In genomic region chr11:70397336-70397982, GRCh38 we compare ENCODE assay signal across 2 cellular contexts.
TF ChIP-seq lines count a peak whose summit lies in the region.

No MANE protein-coding gene starts in this region.

TF ChIP-seq in K562, 482 proteins besides CTCF, POLR2A, EP300 and RAD21 (continued from another document and continues in another):
- TF ChIP-seq CHD1 (IDR thresholded peaks at IDR 0.05; ENCODE audit: low read length) (no peak), ZFX (CRISPR knock-in tag; IDR thresholded peaks at IDR 0.05) (peak; percentile 69), ARID1B (IDR thresholded peaks at IDR 0.05) (0 out of 2 replicates have a peak, but pooled peaks have one; percentile 28), ATF7 (IDR thresholded peaks at IDR 0.05) (peak; percentile 7; the same call in 1 of the 2 replicates), SMARCE1 (IDR thresholded peaks at IDR 0.05) (0 out of 2 replicates have a peak, but pooled peaks have one; percentile 10), TAF1 (IDR thresholded peaks at IDR 0.05; ENCODE audit: control insufficient read depth, extremely low read depth, insufficient read depth, low read length, severe bottlenecking) (peak; percentile 51), SPI1 (IDR thresholded peaks at IDR 0.05; ENCODE audit: borderline replicate concordance, low read depth, low read length) (peak; percentile 28; the same call in 1 of the 2 replicates), CBX3 (IDR thresholded peaks at IDR 0.05; ENCODE audit: borderline replicate concordance in 1 of 2, low read length in 2 of 2) (peak in 1 of 2 experiments; percentile 33; a peak in 1 of 3 replicates), ETV1 (tag; conservative IDR thresholded peaks at IDR 0.05; ENCODE audit: low read depth) (peak; percentile 44), NR2C2 (CRISPR knock-in tag; IDR thresholded peaks at IDR 0.05) (no peak), NR2C2 (tag; IDR thresholded peaks at IDR 0.05) (no peak), UBTF (IDR thresholded peaks at IDR 0.05; ENCODE audit: borderline replicate concordance in 1 of 2, low read depth in 2 of 2, low read length in 2 of 2) (peak in 1 of 2 experiments; percentile 79; a peak in 2 of 4 replicates), SAP30 (IDR thresholded peaks at IDR 0.05; ENCODE audit: borderline replicate concordance, insufficient read depth, low read depth, low read length, poor library complexity, severe bottlenecking) (peak; percentile 3), NFRKB (IDR thresholded peaks at IDR 0.05; ENCODE audit: low read depth) (0 out of 2 replicates have a peak, but pooled peaks have one; percentile 31), MTA3 (IDR thresholded peaks at IDR 0.05; ENCODE audit: borderline replicate concordance) (0 out of 2 replicates have a peak, but pooled peaks have one; percentile 16)

TF ChIP-seq in HepG2, 621 proteins besides CTCF, POLR2A, EP300 and RAD21 (continued from another document and continues in another):
- TF ChIP-seq ZNF687 (CRISPR knock-in tag; IDR thresholded peaks at IDR 0.05): no peak
- no peak for TF ChIP-seq MEIS1 (CRISPR knock-in tag; IDR thresholded peaks at IDR 0.05; ENCODE audit: borderline replicate concordance)
- TF ChIP-seq KDM5B (CRISPR knock-in tag; IDR thresholded peaks at IDR 0.05; ENCODE audit: borderline replicate concordance): 0 out of 2 replicates have a peak, but pooled peaks have one; percentile 2
- TF ChIP-seq ATF5 (CRISPR knock-in tag; IDR thresholded peaks at IDR 0.05; ENCODE audit: low read depth): no peak
- TF ChIP-seq HOXA5 (CRISPR knock-in tag; IDR thresholded peaks at IDR 0.05): no peak
- TF ChIP-seq MIXL1 (CRISPR knock-in tag; IDR thresholded peaks at IDR 0.05): no peak
- no peak for TF ChIP-seq AGO1 (IDR thresholded peaks at IDR 0.05; ENCODE audit: low read depth, low read length, poor library complexity, severe bottlenecking)
- no peak for TF ChIP-seq TP53 (CRISPR knock-in tag; conservative IDR thresholded peaks at IDR 0.05)
- no peak for TF ChIP-seq ATF6 (CRISPR knock-in tag; conservative IDR thresholded peaks at IDR 0.05)
- TF ChIP-seq ZBTB46 (CRISPR knock-in tag; IDR thresholded peaks at IDR 0.05; ENCODE audit: borderline replicate concordance): no peak
- no peak for TF ChIP-seq ZIK1 (CRISPR knock-in tag; IDR thresholded peaks at IDR 0.05; ENCODE audit: borderline replicate concordance, low read depth)
- no peak for TF ChIP-seq THAP9 (CRISPR knock-in tag; IDR thresholded peaks at IDR 0.05; ENCODE audit: borderline replicate concordance)
- TF ChIP-seq AKNA (CRISPR knock-in tag; IDR thresholded peaks at IDR 0.05; ENCODE audit: borderline replicate concordance): no peak
- peak; percentile 6; the same call in 1 of the 2 replicates for TF ChIP-seq FOSL2 (CRISPR knock-in tag; IDR thresholded peaks at IDR 0.05)
- TF ChIP-seq ZNF224 (CRISPR knock-in tag; IDR thresholded peaks at IDR 0.05): no peak
- no peak for TF ChIP-seq U2AF1 (optimal IDR thresholded peaks at IDR 0.05; ENCODE audit: low read depth, low read length)
- TF ChIP-seq ZNF7 (CRISPR knock-in tag; IDR thresholded peaks at IDR 0.05): no peak
- TF ChIP-seq ZNF576 (CRISPR knock-in tag; IDR thresholded peaks at IDR 0.05): 0 out of 2 replicates have a peak, but pooled peaks have one; percentile 25
- TF ChIP-seq SYNCRIP (IDR thresholded peaks at IDR 0.05; ENCODE audit: insufficient read depth, low read depth, low read length): no peak
- no peak for TF ChIP-seq ZBTB2 (CRISPR knock-in tag; IDR thresholded peaks at IDR 0.05; ENCODE audit: low read depth)
- peak; percentile 10; the same call in 1 of the 2 replicates for TF ChIP-seq ZFY (CRISPR knock-in tag; IDR thresholded peaks at IDR 0.05)
- TF ChIP-seq KDM2A (CRISPR knock-in tag; IDR thresholded peaks at IDR 0.05; ENCODE audit: borderline replicate concordance, low read depth): no peak
- TF ChIP-seq DR1 (CRISPR knock-in tag; IDR thresholded peaks at IDR 0.05): no peak
- no peak for TF ChIP-seq ZNF709 (CRISPR knock-in tag; IDR thresholded peaks at IDR 0.05)
